In genomic region chr2:99554238-99554637, GRCh38 we compare ENCODE assay signal across 20 cellular contexts.
DNase-seq lines count a peak whose midpoint lies in the region; ATAC-seq and TF ChIP-seq lines count a peak whose summit lies in the region.
"Had no signal": no experiment of that assay in that cellular context is flagged by ENCODE, and none has a peak within 500 bp of the region (broad histone marks: within the 10 kb centered on the region; RNA-seq: fewer than 3 reads in every experiment).

No MANE protein-coding gene starts in this region.

- POLR2A ChIA-PET in OCI-LY7 (lab: Charles Lee): no interaction called here

- H3F3A ChIP-seq in GM23338 (replicated peaks; ENCODE audit: low read depth): no peaks in the 10 kb centered on the region

- H3K36me3 ChIP-seq in GM23338 (ENCODE audit: insufficient read depth): no peaks in the 10 kb centered on the region
- peaks cover 89% of the 10 kb centered on the region for H3K36me3 ChIP-seq in OCI-LY7 (ENCODE audit: insufficient read depth, low read length)
- H3K36me3 ChIP-seq in neutrophil: no peaks in the 10 kb centered on the region

- H3K27ac ChIP-seq in GM23338 (ENCODE audit: low read depth) (no peak overlapping the region), OCI-LY7 (ENCODE audit: low read depth, low read length, poor library complexity, severe bottlenecking) (no peak overlapping the region), neutrophil (peak overlapping the region; percentile 88)
- H3K27ac ChIP-seq: C4-2B, epithelial cell of prostate, KMS-11 had no signal

- ATAC-seq in GM23338 (peak; percentile 88), GM19463 (IDR thresholded peaks at IDR 0.05; ENCODE audit: unreplicated experiment) (no peak)
- ATAC-seq: left ventricle myocardium superior; naive thymus-derived CD4-positive, alpha-beta T cell had no signal

- TF ChIP-seq CTCF in GM23338 (conservative IDR thresholded peaks at IDR 0.05; ENCODE audit: low read depth in 2 of 2): peak; percentile 57 to 85
- 0 out of 2 replicates have a peak, but pooled peaks have one; percentile 11 for TF ChIP-seq CTCF in OCI-LY7 (conservative IDR thresholded peaks at IDR 0.05; ENCODE audit: low read length)
- TF ChIP-seq CTCF in fibroblast of pulmonary artery (IDR thresholded peaks at IDR 0.05; ENCODE audit: low read length, missing control alignments): peak; percentile 4
- TF ChIP-seq CTCF in neutrophil (IDR thresholded peaks at IDR 0.05): no peak

- H3K27ac Mint-ChIP-seq in GM23338: peak overlapping the region; percentile 12; the same call in 1 of the 2 replicates
- no peak overlapping the region for H3K27ac Mint-ChIP-seq in activated naive CD4-positive, alpha-beta T cell treated with anti-CD3 and anti-CD28 coated beads for 36 hours
- H3K27ac Mint-ChIP-seq: activated T-cell treated with anti-CD3 and anti-CD28 coated beads, Interleukin-2, amount 50 U/mL, for 24 hours; naive thymus-derived CD4-positive, alpha-beta T cell had no signal

- H3K4me1 ChIP-seq in GM23338 (ENCODE audit: insufficient read depth): peaks cover 35% of the 10 kb centered on the region
- no peaks in the 10 kb centered on the region for H3K4me1 ChIP-seq in OCI-LY7 (ENCODE audit: insufficient read depth, low read length, poor library complexity, severe bottlenecking)
- H3K4me1 ChIP-seq in neutrophil (ENCODE audit: control insufficient read depth in 1 of 2, insufficient read depth in 1 of 2, low read depth in 1 of 2, low read length in 1 of 2): peaks cover 52 to 68% of the 10 kb centered on the region in 2 experiments

- H3K4me1 Mint-ChIP-seq in GM23338: peaks cover 36% of the 10 kb centered on the region
- H3K4me1 Mint-ChIP-seq in activated naive CD4-positive, alpha-beta T cell treated with anti-CD3 and anti-CD28 coated beads for 36 hours (ENCODE audit: low read depth): peaks cover 1% of the 10 kb centered on the region

- H3K4me3 ChIP-seq in GM23338 (peak overlapping the region; percentile 46), OCI-LY7 (ENCODE audit: low read depth, low read length, poor library complexity, severe bottlenecking) (no peak overlapping the region), fibroblast of pulmonary artery (replicated peaks; ENCODE audit: low read depth, low read length) (no peak overlapping the region), neutrophil (ENCODE audit: low read depth in 1 of 2, low read length in 1 of 2) (no peak overlapping the region)

- intact Hi-C loops in OCI-LY7 (cut with micrococcal nuclease; ENCODE audit: unreplicated experiment): loop anchor here (10.0 kb wide), 1 partner anchor 151 kb away; no protein-coding TSS in a partner anchor
- intact Hi-C loops in activated naive CD4-positive, alpha-beta T cell treated with anti-CD3 and anti-CD28 coated beads for 36 hours (cut with micrococcal nuclease): loop anchor here (10.0 kb wide), 1 partner anchor 251 kb away; no protein-coding TSS in a partner anchor

- H4K20me1 ChIP-seq in GM23338 (replicated peaks; ENCODE audit: insufficient read depth) (no peaks in the 10 kb centered on the region), OCI-LY7 (ENCODE audit: insufficient read depth, low read length) (no peaks in the 10 kb centered on the region)

- no peaks in the 10 kb centered on the region for H3K36me3 Mint-ChIP-seq in GM23338 (ENCODE audit: low read depth)
- H3K36me3 Mint-ChIP-seq in activated naive CD4-positive, alpha-beta T cell treated with anti-CD3 and anti-CD28 coated beads for 36 hours (ENCODE audit: low read depth): peaks cover 4% of the 10 kb centered on the region

- H3K4me3 Mint-ChIP-seq in GM23338: peak overlapping the region; percentile 58; the same call in 2 of the 3 replicates
- no peak overlapping the region for H3K4me3 Mint-ChIP-seq in activated naive CD4-positive, alpha-beta T cell treated with anti-CD3 and anti-CD28 coated beads for 36 hours
- H3K4me3 Mint-ChIP-seq: activated T-cell treated with anti-CD3 and anti-CD28 coated beads, Interleukin-2, amount 50 U/mL, for 24 hours; naive thymus-derived CD4-positive, alpha-beta T cell had no signal

- peaks cover 10% of the 10 kb centered on the region for H3K27me3 Mint-ChIP-seq in GM23338 (ENCODE audit: insufficient read depth, low read depth, poor library complexity)
- no peaks in the 10 kb centered on the region for H3K27me3 Mint-ChIP-seq in activated naive CD4-positive, alpha-beta T cell treated with anti-CD3 and anti-CD28 coated beads for 36 hours (ENCODE audit: low read depth)
- H3K27me3 Mint-ChIP-seq: activated T-cell treated with anti-CD3 and anti-CD28 coated beads, Interleukin-2, amount 50 U/mL, for 24 hours had no signal

- H3K9me2 ChIP-seq in GM23338 (ENCODE audit: insufficient read depth) (no peaks in the 10 kb centered on the region), OCI-LY7 (ENCODE audit: insufficient read depth, low read length) (no peaks in the 10 kb centered on the region)

- H3K27me3 ChIP-seq in GM23338 (ENCODE audit: insufficient read depth) (no peaks in the 10 kb centered on the region), neutrophil (no peaks in the 10 kb centered on the region)

- H3K4me2 ChIP-seq in GM23338 (peak overlapping the region; percentile 76), OCI-LY7 (ENCODE audit: low read length) (no peak overlapping the region)
- H3K4me2 ChIP-seq: KMS-11 had no signal

- H3K9me3 ChIP-seq in OCI-LY7 (ENCODE audit: low read length) (no peaks in the 10 kb centered on the region), neutrophil (no peaks in the 10 kb centered on the region)

- no peaks in the 10 kb centered on the region for H3K79me2 ChIP-seq in GM23338 (replicated peaks; ENCODE audit: insufficient read depth)
- no peaks in the 10 kb centered on the region for H3K79me2 ChIP-seq in OCI-LY7 (ENCODE audit: insufficient read depth, low read depth, low read length)

- BruUV-seq in OCI-LY7 (replicated peaks; lab: Mats Ljungman, UMichigan): no TSS peak

- CTCF ChIA-PET in OCI-LY7 (lab: Charles Lee; ENCODE audit: unreplicated experiment): no interaction called here
- CTCF ChIA-PET in activated naive CD4-positive, alpha-beta T cell treated with anti-CD3 and anti-CD28 coated beads for 36 hours (lab: Charles Lee): interaction anchor here (0.6 kb wide), 1 partner anchor 136 kb away, joined by 4 read pairs; no protein-coding TSS in a partner anchor

- H3K9me3 Mint-ChIP-seq in GM23338: no peaks in the 10 kb centered on the region
- H3K9me3 Mint-ChIP-seq in activated naive CD4-positive, alpha-beta T cell treated with anti-CD3 and anti-CD28 coated beads for 36 hours: no peaks in the 10 kb centered on the region
- H3K9me3 Mint-ChIP-seq: activated T-cell treated with anti-CD3 and anti-CD28 coated beads, Interleukin-2, amount 50 U/mL, for 24 hours; naive thymus-derived CD4-positive, alpha-beta T cell had no signal

- H2AFZ ChIP-seq in GM23338 (peak overlapping the region; percentile 87), OCI-LY7 (ENCODE audit: low read length) (no peak overlapping the region)

- DNase-seq in GM23338 (ENCODE audit: low spot score): peak; percentile 79
- DNase-seq in OCI-LY7 (ENCODE audit: low spot score): no peak
- DNase-seq in fibroblast of pulmonary artery (ENCODE audit: low read depth): no peak
- no peak for DNase-seq in activated naive CD4-positive, alpha-beta T cell treated with anti-CD3 and anti-CD28 coated beads for 36 hours
- no peak for DNase-seq in stimulated activated CD4-positive, alpha-beta T cell treated with anti-CD3 and anti-CD28 coated beads, Interleukin-12 subunit alpha, Interleukin-12 subunit beta, amount 100 ng/mL, for 4 hours
- no peak for DNase-seq in COR-L47 (lab: John Stamatoyannopoulos, UW)
- DNase-seq: activated CD4-positive, alpha-beta T cell treated with anti-CD3 and anti-CD28 coated beads, Interleukin-2, amount 50 U/mL, for 1 hour; activated T-cell treated with anti-CD3 and anti-CD28 coated beads, Interleukin-2, amount 50 U/mL, for 24 hours; GDM1; left ventricle myocardium superior; naive thymus-derived CD4-positive, alpha-beta T cell; NCI-H69; SIG-M5; stimulated activated CD4-positive, alpha-beta T cell treated with anti-CD3 and anti-CD28 coated beads, Interleukin-1b, Interleukin-23, amount 100 ng/mL, for 48 hours; T-helper 9 cell had no signal

TF ChIP-seq in GM23338, 12 proteins besides CTCF, POLR2A, EP300 and RAD21:
- TF ChIP-seq CREB1 (CRISPR knock-in tag; IDR thresholded peaks at IDR 0.05; ENCODE audit: low read depth): peak; percentile 79
- TF ChIP-seq STAT1 (IDR thresholded peaks at IDR 0.05; ENCODE audit: unreplicated experiment): no peak
- no peak for TF ChIP-seq ZNF114 (CRISPR knock-in tag; IDR thresholded peaks at IDR 0.05)
- TF ChIP-seq ETS1 (IDR thresholded peaks at IDR 0.05): no peak
